In the genomic region with DNA sequence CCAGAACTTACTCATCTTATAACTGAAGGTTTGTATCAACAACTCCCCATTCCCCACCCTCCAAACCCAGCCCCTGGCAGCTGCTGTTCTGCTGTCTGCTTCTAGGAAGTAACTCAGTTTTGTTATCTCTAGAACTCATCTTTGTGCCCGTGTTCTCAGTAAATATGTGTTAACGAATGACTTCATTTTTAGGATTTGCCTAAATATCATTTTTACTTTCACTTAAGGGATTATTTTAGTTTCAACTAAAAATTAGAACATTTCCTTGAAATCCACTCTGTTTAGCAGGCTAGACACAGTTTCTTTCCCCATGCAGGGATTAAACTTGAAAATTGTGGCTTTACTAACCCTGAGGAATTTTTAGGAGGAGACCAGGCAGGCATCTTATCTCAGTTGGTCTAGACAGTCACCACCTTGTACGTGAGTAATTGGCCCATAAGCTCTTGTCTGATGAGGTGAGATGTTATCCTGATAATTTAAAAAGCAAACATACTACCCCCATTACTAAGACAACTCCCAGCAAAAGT, we compare ENCODE assay signal across 8 cellular contexts.
A peak's percentile ranks its signal among the peaks of the same experiment; 100 is the strongest.
DNase-seq lines count a peak whose midpoint lies in the region; ATAC-seq and TF ChIP-seq lines count a peak whose summit lies in the region.

No MANE protein-coding gene starts in this region.

- H3K27me3 ChIP-seq in right cardiac atrium (ENCODE audit: control insufficient read depth, insufficient read depth) (no peaks in the 10 kb centered on the region), A673 (replicated peaks; ENCODE audit: insufficient read depth, low read depth, low read length, poor library complexity) (no peaks in the 10 kb centered on the region)

- CTCF ChIA-PET in activated CD4-positive, alpha-beta T cell treated with anti-CD3 and anti-CD28 coated beads for 36 hours (lab: Charles Lee), result interaction anchor here (0.5 to 2.4 kb wide), 11 partner anchors 8 to 181 kb away, joined by 3 to 9 read pairs (median 4); no protein-coding TSS in a partner anchor
- CTCF ChIA-PET in A673 (lab: Charles Lee), result no interaction called here

- peak; percentile 71 for DNase-seq in activated CD4-positive, alpha-beta T cell treated with anti-CD3 and anti-CD28 coated beads for 36 hours
- no peak for DNase-seq in activated CD4-positive, alpha-beta T cell treated with anti-CD3 and anti-CD28 coated beads for 1 hour
- no peak for DNase-seq in activated T-cell treated with anti-CD3 and anti-CD28 coated beads, Interleukin-2, amount 50 U/mL, for 24 hours
- no peak for DNase-seq in natural killer cell
- no peak for DNase-seq in right cardiac atrium
- no peak for DNase-seq in RPMI8226
- DNase-seq in A673 (ENCODE audit: low spot score), result no peak

- peak; percentile 65 for ATAC-seq in activated CD4-positive, alpha-beta T cell treated with anti-CD3 and anti-CD28 coated beads for 36 hours
- peak; percentile 46 for ATAC-seq in HG03520 (IDR thresholded peaks at IDR 0.05; ENCODE audit: unreplicated experiment)
- peak; percentile 68 to 77 (median 75) for ATAC-seq in natural killer cell
- no peak for ATAC-seq in right cardiac atrium

- no peaks in the 10 kb centered on the region for H3K27me3 Mint-ChIP-seq in activated CD4-positive, alpha-beta T cell treated with anti-CD3 and anti-CD28 coated beads for 36 hours
- H3K27me3 Mint-ChIP-seq in activated T-cell treated with anti-CD3 and anti-CD28 coated beads, Interleukin-2, amount 50 U/mL, for 24 hours, result no peaks in the 10 kb centered on the region
- H3K27me3 Mint-ChIP-seq in natural killer cell (ENCODE audit: low read depth in 2 of 2), result no peaks in the 10 kb centered on the region

- H3K4me1 ChIP-seq in right cardiac atrium (ENCODE audit: control insufficient read depth, insufficient read depth, low read length) (no peaks in the 10 kb centered on the region), A673 (ENCODE audit: insufficient read depth, low read length, poor library complexity, severe bottlenecking) (no peaks in the 10 kb centered on the region)

- WGBS in right cardiac atrium, result 39% methylated on average over 3 of the region's 3 CpGs

- H3K27ac Mint-ChIP-seq in activated CD4-positive, alpha-beta T cell treated with anti-CD3 and anti-CD28 coated beads for 36 hours, result peak overlapping the region; percentile 93
- peak overlapping the region; percentile 97 for H3K27ac Mint-ChIP-seq in activated T-cell treated with anti-CD3 and anti-CD28 coated beads, Interleukin-2, amount 50 U/mL, for 24 hours
- H3K27ac Mint-ChIP-seq in natural killer cell, result peak overlapping the region; percentile 89

- intact Hi-C loops in activated CD4-positive, alpha-beta T cell treated with anti-CD3 and anti-CD28 coated beads for 36 hours (cut with DNase I, micrococcal nuclease), result loop anchor here (1.0 to 5.0 kb wide), 5 partner anchors 8 to 55 kb away; no protein-coding TSS in a partner anchor
- intact Hi-C loops in natural killer cell (cut with micrococcal nuclease) (loop anchor here (1.0 to 2.0 kb wide), 3 partner anchors 8 to 21 kb away; no protein-coding TSS in a partner anchor), right cardiac atrium (cut with DNase I) (no loop called here), A673 (cut with micrococcal nuclease; ENCODE audit: unreplicated experiment) (no loop called here)

- no peaks in the 10 kb centered on the region for H3K36me3 ChIP-seq in A673 (ENCODE audit: insufficient read depth, low read length, poor library complexity, severe bottlenecking)

- no peak overlapping the region for H3K27ac ChIP-seq in right cardiac atrium (ENCODE audit: low read length)
- H3K27ac ChIP-seq in A673 (ENCODE audit: low read depth, low read length, poor library complexity, severe bottlenecking), result no peak overlapping the region

- H3K9me3 ChIP-seq in right cardiac atrium (ENCODE audit: control insufficient read depth, low read length) (no peaks in the 10 kb centered on the region), A673 (ENCODE audit: low read depth, low read length, poor library complexity, severe bottlenecking) (no peaks in the 10 kb centered on the region)

- H3K9me3 Mint-ChIP-seq in activated CD4-positive, alpha-beta T cell treated with anti-CD3 and anti-CD28 coated beads for 36 hours (ENCODE audit: low read depth), result no peaks in the 10 kb centered on the region
- H3K9me3 Mint-ChIP-seq in activated T-cell treated with anti-CD3 and anti-CD28 coated beads, Interleukin-2, amount 50 U/mL, for 24 hours, result peaks cover 3% of the 10 kb centered on the region
- peaks cover 2% of the 10 kb centered on the region in 2 donors for H3K9me3 Mint-ChIP-seq in natural killer cell

- H3K36me3 Mint-ChIP-seq in activated CD4-positive, alpha-beta T cell treated with anti-CD3 and anti-CD28 coated beads for 36 hours (ENCODE audit: low read depth), result peaks cover 33% of the 10 kb centered on the region
- peaks cover 57% of the 10 kb centered on the region for H3K36me3 Mint-ChIP-seq in activated T-cell treated with anti-CD3 and anti-CD28 coated beads, Interleukin-2, amount 50 U/mL, for 24 hours (ENCODE audit: low read depth)
- H3K36me3 Mint-ChIP-seq in natural killer cell, result no peaks in the 10 kb centered on the region

- POLR2A ChIA-PET in activated CD4-positive, alpha-beta T cell treated with anti-CD3 and anti-CD28 coated beads for 36 hours (lab: Charles Lee), result interaction anchor here (1.2 kb wide), 1 partner anchor 53 kb away, joined by 3 read pairs; no protein-coding TSS in a partner anchor
- POLR2A ChIA-PET in A673 (lab: Charles Lee; ENCODE audit: low non-redundant PET), result no interaction called here

- peaks cover 99% of the 10 kb centered on the region for H3K4me1 Mint-ChIP-seq in activated CD4-positive, alpha-beta T cell treated with anti-CD3 and anti-CD28 coated beads for 36 hours
- H3K4me1 Mint-ChIP-seq in activated T-cell treated with anti-CD3 and anti-CD28 coated beads, Interleukin-2, amount 50 U/mL, for 24 hours (ENCODE audit: low read depth), result peaks cover 97% of the 10 kb centered on the region
- H3K4me1 Mint-ChIP-seq in natural killer cell, result peaks cover 93% of the 10 kb centered on the region in 2 donors

- peak overlapping the region; percentile 64 for H3K4me3 Mint-ChIP-seq in activated CD4-positive, alpha-beta T cell treated with anti-CD3 and anti-CD28 coated beads for 36 hours
- peak overlapping the region; percentile 70 for H3K4me3 Mint-ChIP-seq in activated T-cell treated with anti-CD3 and anti-CD28 coated beads, Interleukin-2, amount 50 U/mL, for 24 hours
- H3K4me3 Mint-ChIP-seq in natural killer cell, result peak overlapping the region; percentile 78

- BruUV-seq in A673 (replicated peaks; lab: Mats Ljungman, UMichigan), result no TSS peak

- TF ChIP-seq CTCF in natural killer cell (IDR thresholded peaks at IDR 0.05) (no peak), A673 (conservative IDR thresholded peaks at IDR 0.05; ENCODE audit: low read depth, low read length) (no peak)

- H3K4me3 ChIP-seq in right cardiac atrium (ENCODE audit: low read length), result no peak overlapping the region
- no peak overlapping the region for H3K4me3 ChIP-seq in A673 (ENCODE audit: low read depth, low read length, poor library complexity, severe bottlenecking)

Comparison
In these comparisons a context has a peak if more than half of its experiments do, and no peak if none do; other contexts are left out.
1. ATAC-seq: peak in activated CD4-positive, alpha-beta T cell treated with anti-CD3 and anti-CD28 coated beads for 36 hours (single experiment), HG03520 (single experiment) and natural killer cell (3 of 3); none in right cardiac atrium (0 of 2).
2. intact Hi-C loops: an anchor here in activated CD4-positive, alpha-beta T cell treated with anti-CD3 and anti-CD28 coated beads for 36 hours (1.0 to 5.0 kb wide) and natural killer cell (1.0 to 2.0 kb wide); none called in right cardiac atrium and A673.
3. Peak in every context shown above with its lines, with median percentiles within 50 percentile points of each other: H3K27ac Mint-ChIP-seq and H3K4me3 Mint-ChIP-seq.